10 cellular contexts compared by ENCODE assay signal in the genomic region with DNA sequence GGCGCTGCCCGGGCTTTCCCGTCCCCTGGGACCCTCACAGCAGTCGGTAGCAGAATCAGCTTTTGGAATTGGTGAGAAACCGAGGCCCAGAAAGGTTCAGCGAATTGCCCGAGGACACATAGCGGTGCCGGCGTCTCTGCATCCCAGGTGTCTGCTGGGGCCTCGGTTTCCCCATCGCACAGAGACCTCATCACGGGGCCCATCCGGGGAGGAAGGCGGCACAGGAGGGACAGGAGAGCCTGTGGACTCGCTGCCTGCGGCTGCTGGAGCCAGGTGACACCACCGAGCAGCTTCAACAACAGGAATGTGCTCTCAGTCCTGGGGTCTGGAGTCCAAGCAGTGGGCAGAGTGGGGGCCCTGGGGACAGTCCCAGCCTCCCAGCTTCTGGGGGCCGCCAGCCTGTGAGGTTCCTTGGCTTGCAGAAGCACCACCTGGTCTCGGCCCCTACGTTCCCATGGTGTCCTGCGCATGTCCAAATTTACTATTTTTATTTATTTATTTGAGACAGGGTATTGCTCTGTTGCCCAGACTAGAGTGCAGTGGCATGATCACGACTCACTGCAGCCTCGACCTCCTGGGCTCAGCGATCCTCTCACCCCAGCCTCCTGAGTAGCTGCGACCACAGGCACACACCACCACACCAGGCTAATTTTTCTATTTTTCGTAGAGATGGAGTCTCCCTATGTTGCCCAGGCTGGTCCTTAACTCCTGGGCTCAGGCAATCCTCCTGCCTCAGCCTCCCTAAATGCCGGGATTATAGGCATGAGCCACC. TPM values are rescaled to one million over a fixed set of nuclear protein-coding genes. Genes with fewer than 3 reads are reported as not detected.
DNase-seq lines count a peak whose midpoint lies in the region; FAIRE-seq and TF ChIP-seq lines count a peak whose summit lies in the region.
"Had no signal": no experiment of that assay in that cellular context is flagged by ENCODE, and none has a peak within 500 bp of the region (broad histone marks: within the 10 kb centered on the region; RNA-seq: fewer than 3 reads in every experiment).

No MANE protein-coding gene starts in this region.

- H3K4me3 ChIP-seq in keratinocyte (ENCODE audit: control insufficient read depth in 2 of 3, extremely low read depth in 1 of 3, insufficient read depth in 2 of 3, low read depth in 1 of 3, low read length in 3 of 3), result peak overlapping the region; percentile 62 to 100 (median 62)

- peaks cover 7% of the 10 kb centered on the region for H3K4me1 Mint-ChIP-seq in T-helper 2 cell treated with Interferon-gamma antibody and Interleukin-4, amounts not matched to agents 5 μg/mL and 100 μg/mL, for 36 hours (ENCODE audit: low read depth)
- H3K4me1 Mint-ChIP-seq in activated naive CD8-positive, alpha-beta T cell treated with anti-CD3 and anti-CD28 coated beads for 36 hours, result peaks cover 24% of the 10 kb centered on the region

- TF ChIP-seq CTCF in keratinocyte (optimal IDR thresholded peaks at IDR 0.05 in 1 of 3, IDR thresholded peaks at IDR 0.05 in 1 of 3, conservative IDR thresholded peaks at IDR 0.05 in 1 of 3; ENCODE audit: extremely low read depth in 1 of 3, insufficient read depth in 2 of 3, low read length in 3 of 3), result no peak

- FAIRE-seq in keratinocyte (lab: Jason Lieb, UNC), result no peak
- FAIRE-seq: A204.1 had no signal

- H2AFZ ChIP-seq in keratinocyte (ENCODE audit: control insufficient read depth, low read length), result peak overlapping the region; percentile 89

- H3K79me2 ChIP-seq in keratinocyte (ENCODE audit: control insufficient read depth, insufficient read depth, low read length), result peaks cover 36% of the 10 kb centered on the region

- H3K4me1 ChIP-seq in keratinocyte (ENCODE audit: control insufficient read depth, extremely low read depth, insufficient read depth, low read length), result peaks cover 4% of the 10 kb centered on the region

- no peaks in the 10 kb centered on the region for H3K9me1 ChIP-seq in keratinocyte (ENCODE audit: control insufficient read depth, extremely low read depth, insufficient read depth, low read length)

- dilution Hi-C loops in keratinocyte (cut with MboI; ENCODE audit: extremely low pct_ligation_motif_present, low sequenced_read_pairs), result no loop called here

- H3K36me3 Mint-ChIP-seq in T-helper 2 cell treated with Interferon-gamma antibody and Interleukin-4, amounts not matched to agents 5 μg/mL and 100 μg/mL, for 36 hours (ENCODE audit: low read depth), result peaks cover 17% of the 10 kb centered on the region
- H3K36me3 Mint-ChIP-seq in activated naive CD8-positive, alpha-beta T cell treated with anti-CD3 and anti-CD28 coated beads for 36 hours, result peaks cover 18% of the 10 kb centered on the region

- no peaks in the 10 kb centered on the region for H3K27me3 ChIP-seq in keratinocyte (ENCODE audit: control insufficient read depth, extremely low read depth, insufficient read depth, low read length)

- no peaks in the 10 kb centered on the region for H3K9me3 Mint-ChIP-seq in T-helper 2 cell treated with Interferon-gamma antibody and Interleukin-4, amounts not matched to agents 5 μg/mL and 100 μg/mL, for 36 hours
- H3K9me3 Mint-ChIP-seq in activated naive CD8-positive, alpha-beta T cell treated with anti-CD3 and anti-CD28 coated beads for 36 hours, result no peaks in the 10 kb centered on the region

- peak overlapping the region; percentile 92 for H3K4me3 Mint-ChIP-seq in T-helper 2 cell treated with Interferon-gamma antibody and Interleukin-4, amounts not matched to agents 5 μg/mL and 100 μg/mL, for 36 hours
- peak overlapping the region; percentile 95 for H3K4me3 Mint-ChIP-seq in activated naive CD8-positive, alpha-beta T cell treated with anti-CD3 and anti-CD28 coated beads for 36 hours

- peak overlapping the region; percentile 20 for H3K27ac Mint-ChIP-seq in T-helper 2 cell treated with Interferon-gamma antibody and Interleukin-4, amounts not matched to agents 5 μg/mL and 100 μg/mL, for 36 hours
- no peak overlapping the region for H3K27ac Mint-ChIP-seq in activated naive CD8-positive, alpha-beta T cell treated with anti-CD3 and anti-CD28 coated beads for 36 hours

- H3K27ac ChIP-seq in keratinocyte (ENCODE audit: control insufficient read depth, insufficient read depth, low read length), result peak overlapping the region; percentile 26
- peak overlapping the region; percentile 58 for H3K27ac ChIP-seq in substantia nigra (ENCODE audit: low read depth, low read length, poor library complexity, severe bottlenecking)

- DNase-seq in T-helper 2 cell treated with Interferon-gamma antibody and Interleukin-4, amounts not matched to agents 5 μg/mL and 100 μg/mL, for 36 hours (ENCODE audit: low spot score), result no peak
- no peak for DNase-seq in T-helper 2 cell
- no peak for DNase-seq in activated naive CD8-positive, alpha-beta T cell treated with anti-CD3 and anti-CD28 coated beads for 36 hours
- DNase-seq in keratinocyte (ENCODE audit: low read depth, low spot score), result no peak
- no peak for DNase-seq in substantia nigra (lab: John Stamatoyannopoulos, UW)
- no peak for DNase-seq in stimulated activated CD4-positive, alpha-beta T cell treated with anti-CD3 and anti-CD28 coated beads, Interleukin-15, amount 100 ng/mL, for 24 hours
- no peak for DNase-seq in NCI-H2196 (lab: John Stamatoyannopoulos, UW; ENCODE audit: unreplicated experiment)
- no peak for DNase-seq in SKM-1 (lab: John Stamatoyannopoulos, UW; ENCODE audit: unreplicated experiment)

- H3K27me3 Mint-ChIP-seq in T-helper 2 cell treated with Interferon-gamma antibody and Interleukin-4, amounts not matched to agents 5 μg/mL and 100 μg/mL, for 36 hours (ENCODE audit: low read depth), result no peaks in the 10 kb centered on the region
- H3K27me3 Mint-ChIP-seq in activated naive CD8-positive, alpha-beta T cell treated with anti-CD3 and anti-CD28 coated beads for 36 hours, result no peaks in the 10 kb centered on the region

- no peaks in the 10 kb centered on the region for H3K9me3 ChIP-seq in keratinocyte (ENCODE audit: control insufficient read depth, low read depth, low read length)

- H3K9ac ChIP-seq in keratinocyte (ENCODE audit: control insufficient read depth, extremely low read depth, insufficient read depth, low read length), result peak overlapping the region; percentile 47

- peak overlapping the region; percentile 82 for H3K4me2 ChIP-seq in keratinocyte (ENCODE audit: control insufficient read depth, extremely low read depth, insufficient read depth, low read depth, low read length)

- H3K36me3 ChIP-seq in keratinocyte (ENCODE audit: control insufficient read depth in 2 of 2, extremely low read depth in 1 of 2, insufficient read depth in 2 of 2, low read length in 2 of 2), result peaks cover 6 to 21% of the 10 kb centered on the region in 2 experiments

- H4K20me1 ChIP-seq in keratinocyte (ENCODE audit: control insufficient read depth, extremely low read depth, insufficient read depth, low read length), result peaks cover 3% of the 10 kb centered on the region

RNA-seq across cellular contexts. Expression of gene COX19, which starts 0.5 kb away (rescaled TPM):
- 10 to 100 TPM; 17.7 to 18.1 TPM for total RNA-seq in activated naive CD8-positive, alpha-beta T cell treated with anti-CD3 and anti-CD28 coated beads for 36 hours
- 4.7 to 6.3 TPM (median 6.2 TPM) in 3 replicates for polyA plus RNA-seq in keratinocyte
- 4.8 TPM for polyA plus RNA-seq in keratinocyte (2011; ENCODE audit: low read depth)
- polyA plus RNA-seq in keratinocyte (2011; cell fraction: cytosol; rRNA removed), result 3.5 TPM in 2 replicates
- polyA plus RNA-seq in keratinocyte (2011; cell fraction: nucleus; rRNA removed), result 11.7 and 13.8 TPM in 2 replicates
- 5.4 and 6.2 TPM in 2 replicates for polyA plus RNA-seq in keratinocyte (2012; ENCODE audit: low replicate concordance)
- polyA minus RNA-seq in keratinocyte, result 4.0 to 5.1 TPM (median 4.3 TPM) in 3 replicates
- polyA minus RNA-seq in keratinocyte (2011; cell fraction: cytosol; rRNA and poly(A)+ RNA removed), result 0.58 TPM
- polyA minus RNA-seq in keratinocyte (2011; cell fraction: nucleus; rRNA and poly(A)+ RNA removed), result 3.2 and 5.5 TPM in 2 replicates

RNA-seq across cellular contexts. Expression of gene CYP2W1, which starts 7.1 kb away (rescaled TPM):
- not detected for total RNA-seq in activated naive CD8-positive, alpha-beta T cell treated with anti-CD3 and anti-CD28 coated beads for 36 hours
- polyA plus RNA-seq in keratinocyte, result 0.05 to 0.58 TPM (median 0.09 TPM) in 3 replicates
- polyA plus RNA-seq in keratinocyte (2011; ENCODE audit: low read depth), result not detected
- 0.10 TPM in 1 of 2 replicates, not detected in the other for polyA plus RNA-seq in keratinocyte (2011; cell fraction: cytosol; rRNA removed)
- polyA plus RNA-seq in keratinocyte (2011; cell fraction: nucleus; rRNA removed), result 0.17 and 0.18 TPM in 2 replicates
- 0.41 TPM in 1 of 2 replicates, not detected in the other for polyA plus RNA-seq in keratinocyte (2012; ENCODE audit: low replicate concordance)
- 0.20 TPM in 1 of 3 replicates, not detected in the others for polyA minus RNA-seq in keratinocyte
- not detected for polyA minus RNA-seq in keratinocyte (2011; cell fraction: cytosol; rRNA and poly(A)+ RNA removed)
- 0.31 TPM in 1 of 2 replicates, not detected in the other for polyA minus RNA-seq in keratinocyte (2011; cell fraction: nucleus; rRNA and poly(A)+ RNA removed)
- total RNA-seq: mononuclear cell had no signal

RNA-seq across cellular contexts. Expression of gene ADAP1, which starts 21.4 kb away (rescaled TPM):
- total RNA-seq in activated naive CD8-positive, alpha-beta T cell treated with anti-CD3 and anti-CD28 coated beads for 36 hours, result 10 to 100 TPM; 49.9 to 56.7 TPM
- polyA plus RNA-seq in keratinocyte, result 4.3 to 6.2 TPM (median 5.5 TPM) in 3 replicates
- 6.9 TPM for polyA plus RNA-seq in keratinocyte (2011; ENCODE audit: low read depth)
- 4.6 and 8.9 TPM in 2 replicates for polyA plus RNA-seq in keratinocyte (2011; cell fraction: cytosol; rRNA removed)
- polyA plus RNA-seq in keratinocyte (2011; cell fraction: nucleus; rRNA removed), result 6.3 and 7.8 TPM in 2 replicates
- 4.8 and 11.4 TPM in 2 replicates for polyA plus RNA-seq in keratinocyte (2012; ENCODE audit: low replicate concordance)
- 6.1 to 10.8 TPM (median 6.8 TPM) in 3 replicates for polyA minus RNA-seq in keratinocyte
- polyA minus RNA-seq in keratinocyte (2011; cell fraction: cytosol; rRNA and poly(A)+ RNA removed), result 9.8 TPM
- 3.2 and 5.8 TPM in 2 replicates for polyA minus RNA-seq in keratinocyte (2011; cell fraction: nucleus; rRNA and poly(A)+ RNA removed)
